29 cellular contexts compared by ENCODE assay signal in genomic region chr4:10175626-10176025, GRCh38.
"Had no signal": no experiment of that assay in that cellular context is flagged by ENCODE, and none has a peak within 500 bp of the region (broad histone marks: within the 10 kb centered on the region; RNA-seq: fewer than 3 reads in every experiment).

No MANE protein-coding gene starts in this region.

- H3K36me3 Mint-ChIP-seq: activated CD4-positive, alpha-beta memory T cell treated with anti-CD3 and anti-CD28 coated beads for 36 hours; activated naive CD8-positive, alpha-beta T cell treated with anti-CD3 and anti-CD28 coated beads for 36 hours; stimulated activated naive B cell treated with anti-CD40 and anti-IgM and Interleukin-4, amounts not matched to agents 10 μg/mL and 1 μg/mL and 100 μg/mL, for 72 hours had no signal

- ATAC-seq: esophagus mucosa; gastroesophageal sphincter; lower lobe of right lung; right lobe of liver; stimulated activated naive B cell treated with anti-CD40 and anti-IgM and Interleukin-4, amounts not matched to agents 10 μg/mL and 1 μg/mL and 100 μg/mL, for 72 hours had no signal

- H3K4me3 ChIP-seq: gastroesophageal sphincter, lower lobe of right lung, right lobe of liver, stomach, tibial artery had no signal

- H3K27me3 ChIP-seq: gastroesophageal sphincter, right lobe of liver, stomach, tibial artery had no signal

- H3K27me3 Mint-ChIP-seq: activated CD4-positive, alpha-beta memory T cell treated with anti-CD3 and anti-CD28 coated beads for 36 hours; activated naive CD8-positive, alpha-beta T cell treated with anti-CD3 and anti-CD28 coated beads for 36 hours; dendritic cell treated with granulocyte-macrophage colony-stimulating factor and Interleukin-4, amounts not matched to agents 40 ng/mL and 50 ng/mL, for 4 days had no signal

- H3K27ac ChIP-seq: lower lobe of right lung, right lobe of liver, WERI-Rb-1 had no signal

- DNase-seq: activated CD4-positive, alpha-beta memory T cell treated with anti-CD3 and anti-CD28 coated beads for 36 hours; activated CD4-positive, alpha-beta T cell treated with anti-CD3 and anti-CD28 coated beads, Interleukin-2, amount 10 ng/mL, durations not matched to agents 24 days and 14 days; activated CD4-positive, CD25-positive, alpha-beta regulatory T cell treated with anti-CD3 and anti-CD28 coated beads, Interleukin-2, amount 50 U/mL, for 72 hours; activated CD8-positive, alpha-beta memory T cell treated with anti-CD3 and anti-CD28 coated beads, Interleukin-2, amount 50 U/mL, for 4 hours; activated effector memory CD4-positive, alpha-beta T cell treated with anti-CD3 and anti-CD28 coated beads, Interleukin-2, amount 50 U/mL, for 16 hours; activated naive CD4-positive, alpha-beta T cell treated with anti-CD3 and anti-CD28 coated beads for 36 hours; activated naive CD8-positive, alpha-beta T cell treated with anti-CD3 and anti-CD28 coated beads for 36 hours; activated T-cell treated with anti-CD3 and anti-CD28 coated beads, Interleukin-2, amount 50 U/mL, for 1 hour; central memory CD4-positive, alpha-beta T cell; endodermal cell; hippocampal formation; kidney; lower lobe of right lung; mesenchymal stem cell; right lobe of liver; small intestine; stimulated activated CD4-positive, alpha-beta T cell treated with anti-CD3 and anti-CD28 coated beads, Interleukin-4, amount 100 ng/mL, for 4 hours; stimulated activated naive B cell treated with anti-CD40 and anti-IgM and Interleukin-4, amounts not matched to agents 10 μg/mL and 1 μg/mL and 100 μg/mL, for 72 hours; stomach; SW 1271; T-helper 9 cell; tibial artery; WERI-Rb-1 had no signal

- H3K36me3 ChIP-seq: gastroesophageal sphincter, lower lobe of right lung, right lobe of liver, stomach, tibial artery, WERI-Rb-1 had no signal

- H3K27ac Mint-ChIP-seq: activated CD4-positive, alpha-beta memory T cell treated with anti-CD3 and anti-CD28 coated beads for 36 hours; activated CD4-positive, alpha-beta T cell treated with anti-CD3 and anti-CD28 coated beads, Interleukin-2, amount 10 ng/mL, durations not matched to agents 24 days and 14 days; activated naive CD4-positive, alpha-beta T cell treated with anti-CD3 and anti-CD28 coated beads for 36 hours; activated naive CD8-positive, alpha-beta T cell treated with anti-CD3 and anti-CD28 coated beads for 36 hours; activated T-helper 1 cell treated with anti-CD3 and anti-CD28 coated beads, Interleukin-12 subunit alpha, Interleukin-12 subunit beta, Interleukin-2, Interleukin-4 antibody, amounts not matched to agents 30 ng/mL and 10 ng/mL and 1 ng/mL, durations not matched to agents 14 hours and 24 hours and 36 hours; dendritic cell treated with granulocyte-macrophage colony-stimulating factor and Interleukin-4, amounts not matched to agents 40 ng/mL and 50 ng/mL, for 4 days; endodermal cell; stimulated activated naive B cell treated with anti-CD40 and anti-IgM and Interleukin-4, amounts not matched to agents 10 μg/mL and 1 μg/mL and 100 μg/mL, for 72 hours; T-helper 1 cell treated with Interleukin-12 subunit alpha and Interleukin-12 subunit beta and Interleukin-4 antibody, amounts not matched to agents 30 μg/mL and 1 μg/mL, for 36 hours had no signal

- H3K4me1 Mint-ChIP-seq: activated naive CD8-positive, alpha-beta T cell treated with anti-CD3 and anti-CD28 coated beads for 36 hours had no signal

- H3K4me3 Mint-ChIP-seq: activated CD4-positive, alpha-beta memory T cell treated with anti-CD3 and anti-CD28 coated beads for 36 hours; activated CD4-positive, alpha-beta T cell treated with anti-CD3 and anti-CD28 coated beads, Interleukin-2, amount 10 ng/mL, durations not matched to agents 24 days and 14 days; activated naive CD4-positive, alpha-beta T cell treated with anti-CD3 and anti-CD28 coated beads for 36 hours; activated naive CD8-positive, alpha-beta T cell treated with anti-CD3 and anti-CD28 coated beads for 36 hours; activated T-helper 1 cell treated with anti-CD3 and anti-CD28 coated beads, Interleukin-12 subunit alpha, Interleukin-12 subunit beta, Interleukin-2, Interleukin-4 antibody, amounts not matched to agents 30 ng/mL and 10 ng/mL and 1 ng/mL, durations not matched to agents 14 hours and 24 hours and 36 hours; dendritic cell treated with granulocyte-macrophage colony-stimulating factor and Interleukin-4, amounts not matched to agents 40 ng/mL and 50 ng/mL, for 4 days; endodermal cell; nephron; stimulated activated naive B cell treated with anti-CD40 and anti-IgM and Interleukin-4, amounts not matched to agents 10 μg/mL and 1 μg/mL and 100 μg/mL, for 72 hours; T-helper 1 cell treated with Interleukin-12 subunit alpha and Interleukin-12 subunit beta and Interleukin-4 antibody, amounts not matched to agents 30 μg/mL and 1 μg/mL, for 36 hours had no signal

- H3K9me3 ChIP-seq: gastroesophageal sphincter, lower lobe of right lung, right lobe of liver, stomach, tibial artery had no signal

- H3K9me3 Mint-ChIP-seq: activated CD4-positive, alpha-beta memory T cell treated with anti-CD3 and anti-CD28 coated beads for 36 hours; activated naive CD4-positive, alpha-beta T cell treated with anti-CD3 and anti-CD28 coated beads for 36 hours; dendritic cell treated with granulocyte-macrophage colony-stimulating factor and Interleukin-4, amounts not matched to agents 40 ng/mL and 50 ng/mL, for 4 days; endodermal cell; nephron; stimulated activated naive B cell treated with anti-CD40 and anti-IgM and Interleukin-4, amounts not matched to agents 10 μg/mL and 1 μg/mL and 100 μg/mL, for 72 hours had no signal
